21 cellular contexts compared by ENCODE assay signal in the genomic region with DNA sequence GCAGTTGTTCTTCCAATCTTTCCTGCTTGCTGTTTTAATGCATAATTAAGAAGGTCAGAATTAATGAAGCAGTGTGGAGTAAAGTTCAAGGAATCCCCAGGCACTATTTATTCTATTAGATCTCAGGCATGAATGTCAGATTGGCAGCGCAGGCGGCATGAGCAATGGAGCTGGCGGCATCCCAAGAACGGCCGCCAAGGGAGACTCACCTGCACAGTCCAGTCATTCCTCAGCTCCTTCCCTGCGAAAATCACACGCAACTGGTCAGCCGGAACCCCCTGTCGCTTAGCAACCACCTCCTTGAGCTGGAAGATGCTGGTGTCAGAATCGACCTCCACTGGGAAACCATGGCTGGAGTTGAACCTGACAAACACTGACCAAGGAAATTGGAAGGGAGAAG.
DNase-seq lines count a peak whose midpoint lies in the region; ATAC-seq, FAIRE-seq and TF ChIP-seq lines count a peak whose summit lies in the region.
"Had no signal": no experiment of that assay in that cellular context is flagged by ENCODE, and none has a peak within 500 bp of the region (broad histone marks: within the 10 kb centered on the region; RNA-seq: fewer than 3 reads in every experiment).

No MANE protein-coding gene starts in this region.

- 25 to 31% methylated on average over 10 of the region's 10 CpGs for WGBS in pancreas, 2 donors
- WGBS in lower leg skin, 2 donors: 63 to 85% methylated on average over 10 of the region's 10 CpGs

- H3K36me3 ChIP-seq in pancreas: no peaks in the 10 kb centered on the region
- H3K36me3 ChIP-seq: ovary, Peyer's patch, uterus had no signal

- peak; percentile 95 to 99 (median 98) for ATAC-seq in pancreas
- ATAC-seq in GM21360 (IDR thresholded peaks at IDR 0.05; ENCODE audit: unreplicated experiment): no peak

- no peak for FAIRE-seq in pancreas (lab: Jason Lieb, UNC)
- FAIRE-seq: endometrium, TTC549 had no signal

- no peaks in the 10 kb centered on the region for H3K9me3 ChIP-seq in pancreas
- H3K9me3 ChIP-seq: ovary, Peyer's patch, uterus had no signal

- TF ChIP-seq POLR2A in lower leg skin (IDR thresholded peaks at IDR 0.05): no peak

- POLR2A ChIA-PET in GM10248 (lab: Yijun Ruan, JAX): no interaction called here

- no peaks in the 10 kb centered on the region for H3K27me3 ChIP-seq in pancreas
- H3K27me3 ChIP-seq: ovary, Peyer's patch, uterus had no signal

- no peak for TF ChIP-seq CTCF in pancreas (IDR thresholded peaks at IDR 0.05)
- no peak for TF ChIP-seq CTCF in GM10248 (IDR thresholded peaks at IDR 0.05; ENCODE audit: control extremely low read depth, extremely low read depth, low read depth, missing control alignments)
- TF ChIP-seq CTCF in lower leg skin (IDR thresholded peaks at IDR 0.05): no peak

- CTCF ChIA-PET in GM10248 (lab: Yijun Ruan, JAX): no interaction called here

- DNase-seq in HT1080 (ENCODE audit: low read depth) (peak; percentile 48), NCI-H69 (lab: John Stamatoyannopoulos, UW) (peak; percentile 81), globus pallidus (ENCODE audit: low spot score) (peak; percentile 11), pancreas (peak; percentile 67 to 89 (median 84)), GM10248 (ENCODE audit: extremely low spot score) (no peak), HuH-7 (ENCODE audit: low spot score) (no peak), lower leg skin (ENCODE audit: low spot score in 2 of 2) (no peak)
- DNase-seq: activated CD4-positive, alpha-beta T cell treated with anti-CD3 and anti-CD28 coated beads for 4 hours; activated CD8-positive, alpha-beta memory T cell treated with anti-CD3 and anti-CD28 coated beads, Interleukin-2, amount 50 U/mL, for 48 hours; activated gamma-delta T cell; CD8-positive, alpha-beta memory T cell; left cardiac atrium; NCI-H2171 treated with DMSO at 0.1 percent for 48 hours; ovary; Peyer's patch; stimulated activated CD4-positive, alpha-beta T cell treated with anti-CD3 and anti-CD28 coated beads, Interleukin-2, amount 100 ng/mL, for 48 hours; uterus had no signal

- H3K27ac ChIP-seq in pancreas: no peak overlapping the region
- H3K27ac ChIP-seq: ovary, Peyer's patch, skin epidermis, uterus had no signal

- no peaks in the 10 kb centered on the region for H3K4me1 ChIP-seq in pancreas
- H3K4me1 ChIP-seq: Peyer's patch, uterus had no signal

- H3K4me3 ChIP-seq in pancreas (no peak overlapping the region), lower leg skin (ENCODE audit: low read depth, poor library complexity, severe bottlenecking) (no peak overlapping the region)
- H3K4me3 ChIP-seq: ovary, Peyer's patch, skin epidermis, uterus had no signal

- intact Hi-C loops in pancreas (cut with DNase I): no loop called here
- intact Hi-C loops in lower leg skin (cut with DNase I; ENCODE audit: low total_unique reads): no loop called here

Comparison
In these comparisons a context has a peak if more than half of its experiments do, and no peak if none do; other contexts are left out.
1. DNase-seq: peak in HT1080 (single experiment), NCI-H69 (single experiment), globus pallidus (single experiment) and pancreas (6 of 6); none in GM10248 (single experiment), HuH-7 (single experiment) and lower leg skin (0 of 2).